8 cellular contexts compared by ENCODE assay signal in the genomic region with DNA sequence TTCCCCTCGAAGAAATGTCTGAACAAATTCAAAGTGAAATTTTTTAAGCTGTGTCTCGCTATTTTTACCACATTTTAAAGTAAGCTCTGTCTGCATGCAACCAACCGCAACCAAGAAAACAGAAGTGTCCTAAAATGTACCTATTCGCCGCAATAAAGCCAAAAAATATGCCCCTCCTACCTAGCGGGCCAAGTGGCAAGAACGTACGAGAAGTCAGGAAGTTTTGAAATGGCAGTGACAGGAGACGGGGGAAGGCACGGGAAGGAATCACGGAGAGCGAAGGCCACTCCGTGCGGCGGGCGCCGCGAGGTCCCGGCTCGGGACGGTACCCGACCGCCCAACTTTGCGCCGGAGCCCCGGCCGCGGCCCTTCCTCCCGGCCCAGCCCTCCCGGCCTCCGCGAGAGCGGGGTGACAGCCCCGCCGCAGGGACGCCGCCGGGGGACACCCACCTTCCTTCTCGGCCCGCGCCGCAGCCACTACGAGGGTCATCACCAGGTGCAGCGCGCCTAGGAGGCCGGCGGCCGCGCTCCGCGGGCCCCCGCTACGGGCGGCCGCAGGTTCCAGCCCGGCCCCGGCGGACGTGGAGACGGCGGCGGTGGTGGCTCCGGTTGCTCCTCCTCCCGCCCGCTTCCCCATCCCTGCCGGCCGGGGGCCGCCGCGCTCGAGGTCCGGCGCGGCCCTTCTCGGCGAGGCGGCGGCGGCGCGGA. TPM values are rescaled to one million over a fixed set of nuclear protein-coding genes. Genes with fewer than 3 reads are reported as not detected.
A peak's percentile ranks its signal among the peaks of the same experiment; 100 is the strongest.
DNase-seq lines count a peak whose midpoint lies in the region; ATAC-seq and TF ChIP-seq lines count a peak whose summit lies in the region.

No MANE protein-coding gene starts in this region.

- ATAC-seq in HG02759 (IDR thresholded peaks at IDR 0.05; ENCODE audit: unreplicated experiment): peak; percentile 33

- no peaks in the 10 kb centered on the region for H3K36me3 ChIP-seq in ectodermal cell (ENCODE audit: control insufficient read depth, insufficient read depth, low read length)

- no peaks in the 10 kb centered on the region for H3K27me3 ChIP-seq in ectodermal cell (ENCODE audit: control insufficient read depth, insufficient read depth, low read length, poor library complexity, severe bottlenecking)

- H3K4me3 ChIP-seq in ectodermal cell (ENCODE audit: insufficient read depth, low read depth, low read length): peak overlapping the region; percentile 63

- WGBS in ectodermal cell, 2 experiments: 0% methylated on average over 81 of the region's 81 CpGs

- CTCF ChIA-PET in activated CD4-positive, alpha-beta T cell treated with anti-CD3 and anti-CD28 coated beads, Interleukin-2, amount 10 ng/mL, durations not matched to agents 7 days and 5 days (lab: Charles Lee): interaction anchor here (0.9 kb wide), 1 partner anchor 13 kb away, joined by 3 read pairs; no protein-coding TSS in a partner anchor

- TF ChIP-seq CTCF in mesothelial cell of epicardium (IDR thresholded peaks at IDR 0.05; ENCODE audit: unreplicated experiment): no peak

- H3K27me3 Mint-ChIP-seq in activated CD4-positive, alpha-beta T cell treated with anti-CD3 and anti-CD28 coated beads, Interleukin-2, amount 10 ng/mL, durations not matched to agents 7 days and 5 days: no peaks in the 10 kb centered on the region
- no peaks in the 10 kb centered on the region for H3K27me3 Mint-ChIP-seq in mesothelial cell of epicardium (ENCODE audit: low read depth)

- peak overlapping the region; percentile 88 for H3K4me3 Mint-ChIP-seq in activated CD4-positive, alpha-beta T cell treated with anti-CD3 and anti-CD28 coated beads, Interleukin-2, amount 10 ng/mL, durations not matched to agents 7 days and 5 days
- peak overlapping the region; percentile 99 for H3K4me3 Mint-ChIP-seq in mesothelial cell of epicardium

- no peaks in the 10 kb centered on the region for H3K9me3 Mint-ChIP-seq in activated CD4-positive, alpha-beta T cell treated with anti-CD3 and anti-CD28 coated beads, Interleukin-2, amount 10 ng/mL, durations not matched to agents 7 days and 5 days
- H3K9me3 Mint-ChIP-seq in mesothelial cell of epicardium: no peaks in the 10 kb centered on the region

- H3K4me1 Mint-ChIP-seq in activated CD4-positive, alpha-beta T cell treated with anti-CD3 and anti-CD28 coated beads, Interleukin-2, amount 10 ng/mL, durations not matched to agents 7 days and 5 days: peaks cover 33% of the 10 kb centered on the region
- H3K4me1 Mint-ChIP-seq in mesothelial cell of epicardium: peaks cover 29% of the 10 kb centered on the region

- peak in 2 of 3 experiments; percentile 68 to 71 for DNase-seq in NCI-H1417 (lab: John Stamatoyannopoulos, UW)
- DNase-seq in NCI-H1417 treated with DMSO at 0.1 percent for 48 hours (lab: John Stamatoyannopoulos, UW): no peak
- peak; percentile 75 for DNase-seq in NCI-H146 (lab: John Stamatoyannopoulos, UW)
- DNase-seq in activated CD4-positive, alpha-beta T cell treated with anti-CD3 and anti-CD28 coated beads, Interleukin-2, amount 10 ng/mL, durations not matched to agents 7 days and 5 days: peak; percentile 58
- peak; percentile 33 to 62 for DNase-seq in mesothelial cell of epicardium (ENCODE audit: low spot score in 2 of 2, unreplicated experiment in 2 of 2)
- DNase-seq in stimulated activated CD8-positive, alpha-beta memory T cell treated with anti-CD3 and anti-CD28 coated beads, Interleukin-4, amount 100 ng/mL, for 24 hours (ENCODE audit: low read depth): peak; percentile 29

- H3K36me3 Mint-ChIP-seq in activated CD4-positive, alpha-beta T cell treated with anti-CD3 and anti-CD28 coated beads, Interleukin-2, amount 10 ng/mL, durations not matched to agents 7 days and 5 days (ENCODE audit: low read depth): no peaks in the 10 kb centered on the region
- no peaks in the 10 kb centered on the region for H3K36me3 Mint-ChIP-seq in mesothelial cell of epicardium

- H3K27ac ChIP-seq in ectodermal cell (ENCODE audit: insufficient read depth, low read depth, low read length, poor library complexity, severe bottlenecking): peak overlapping the region; percentile 86

- POLR2A ChIA-PET in activated CD4-positive, alpha-beta T cell treated with anti-CD3 and anti-CD28 coated beads, Interleukin-2, amount 10 ng/mL, durations not matched to agents 7 days and 5 days (lab: Charles Lee): no interaction called here

- peaks cover 13% of the 10 kb centered on the region for H3K4me1 ChIP-seq in ectodermal cell (ENCODE audit: control insufficient read depth, insufficient read depth, low read length)

- peak overlapping the region; percentile 93 for H3K27ac Mint-ChIP-seq in activated CD4-positive, alpha-beta T cell treated with anti-CD3 and anti-CD28 coated beads, Interleukin-2, amount 10 ng/mL, durations not matched to agents 7 days and 5 days
- peak overlapping the region; percentile 99 for H3K27ac Mint-ChIP-seq in mesothelial cell of epicardium

- H3K9me3 ChIP-seq in ectodermal cell (ENCODE audit: control insufficient read depth, low read length): no peaks in the 10 kb centered on the region

RNA-seq across cellular contexts. Expression of a gene that starts 0.6 kb away (rescaled TPM):
- total RNA-seq in activated CD4-positive, alpha-beta T cell treated with anti-CD3 and anti-CD28 coated beads, Interleukin-2, amount 10 ng/mL, durations not matched to agents 7 days and 5 days: 10 to 100 TPM; 39.7 to 40.6 TPM
- 34.4 TPM for polyA plus RNA-seq in ectodermal cell (2013, experiment 1 of 4)
- 37.5 TPM for polyA plus RNA-seq in ectodermal cell (2013, experiment 2 of 4)
- polyA plus RNA-seq in ectodermal cell (2013, experiment 3 of 4): 28.2 TPM
- 32.8 TPM for polyA plus RNA-seq in ectodermal cell (2013, experiment 4 of 4)
- total RNA-seq in mesothelial cell of epicardium: 46.9 to 52.9 TPM (median 50.7 TPM) in 3 replicates
